ENCODE assay signal across 7 cellular contexts in the genomic region with DNA sequence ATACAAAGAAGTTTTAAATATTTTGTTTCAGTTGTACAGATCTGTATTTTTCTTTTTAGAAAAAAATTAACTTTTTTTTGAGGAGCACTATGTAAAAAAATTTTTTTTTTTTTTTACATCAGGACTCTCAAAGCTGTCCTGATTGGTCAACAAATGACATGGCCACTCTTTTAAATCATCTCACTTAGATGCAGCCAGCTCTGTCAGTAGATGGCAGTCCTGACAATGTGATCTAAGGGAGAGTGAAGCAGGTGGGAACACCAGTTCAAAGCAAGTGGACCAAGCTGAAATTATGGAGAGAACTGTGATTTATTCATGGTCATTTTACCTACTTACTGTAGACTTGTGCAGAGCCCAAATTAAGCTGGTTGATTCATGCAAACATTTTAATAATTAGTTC.
DNase-seq lines count a peak whose midpoint lies in the region; ATAC-seq lines count a peak whose summit lies in the region.

No MANE protein-coding gene starts in this region.

- ATAC-seq in GM19397 (IDR thresholded peaks at IDR 0.05; ENCODE audit: unreplicated experiment): peak; percentile 65
- ATAC-seq in HG03457 (IDR thresholded peaks at IDR 0.05; ENCODE audit: unreplicated experiment): peak; percentile 85
- no peak for ATAC-seq in GM19452 (IDR thresholded peaks at IDR 0.05; ENCODE audit: unreplicated experiment)

- DNase-seq in ELF-1 (ENCODE audit: low read depth, low spot score): peak; percentile 7
- DNase-seq in RPMI8226: peak; percentile 15
- peak; percentile 27 for DNase-seq in hepatic stellate cell (ENCODE audit: low spot score)
- no peak for DNase-seq in activated CD4-positive, CD25-positive, alpha-beta regulatory T cell (lab: John Stamatoyannopoulos, UW)

Comparison
In these comparisons a context has a peak if more than half of its experiments do, and no peak if none do; other contexts are left out.
1. DNase-seq: peak in ELF-1 (single experiment), RPMI8226 (single experiment) and hepatic stellate cell (single experiment); none in activated CD4-positive, CD25-positive, alpha-beta regulatory T cell (0 of 4).